9 cellular contexts compared by ENCODE assay signal in the genomic region with DNA sequence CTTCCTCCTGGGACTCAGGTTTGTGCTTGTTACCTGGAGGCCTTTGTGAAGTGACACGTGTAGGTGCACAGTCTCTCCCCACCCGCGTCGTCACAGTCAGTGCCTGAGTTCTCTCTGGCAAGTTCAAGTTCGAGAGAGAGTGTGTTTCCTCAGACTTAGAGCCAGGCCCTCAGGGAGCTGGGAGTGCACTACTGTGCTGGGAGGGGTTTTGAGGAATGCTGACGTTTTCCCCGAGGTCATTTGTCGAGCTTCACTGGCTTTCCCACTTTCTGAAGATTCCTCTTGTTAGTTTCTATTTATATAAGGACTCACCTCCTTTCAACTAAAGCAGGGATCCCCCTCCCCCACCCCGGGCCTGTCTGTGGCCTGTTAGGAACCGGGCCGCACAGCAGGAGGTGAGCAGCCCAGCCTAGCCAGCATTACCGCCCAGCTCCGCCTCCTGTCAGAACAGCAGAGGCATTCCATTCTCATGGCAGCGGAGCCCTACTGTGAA.
A peak's percentile ranks its signal among the peaks of the same experiment; 100 is the strongest.
DNase-seq lines count a peak whose midpoint lies in the region; ATAC-seq and TF ChIP-seq lines count a peak whose summit lies in the region.
"Had no signal": no experiment of that assay in that cellular context is flagged by ENCODE, and none has a peak within 500 bp of the region (broad histone marks: within the 10 kb centered on the region; RNA-seq: fewer than 3 reads in every experiment).

No MANE protein-coding gene starts in this region.

- no peak overlapping the region for H2BK120ac ChIP-seq in neuronal stem cell (ENCODE audit: low read depth, low read length)

- no peak overlapping the region for H3K4ac ChIP-seq in neuronal stem cell (ENCODE audit: low read length)

- peak overlapping the region; percentile 53 for H3K4me2 ChIP-seq in neuronal stem cell (ENCODE audit: insufficient read depth, low read length, poor library complexity, severe bottlenecking)

- H3K18ac ChIP-seq in neuronal stem cell (ENCODE audit: low read length): no peak overlapping the region

- no peak overlapping the region for H3K4me3 ChIP-seq in fibroblast of pulmonary artery (replicated peaks; ENCODE audit: low read depth, low read length)
- H3K4me3 ChIP-seq in neuronal stem cell (ENCODE audit: low read length in 2 of 2): peak overlapping the region; percentile 34 to 43

- no peak overlapping the region for H3K27ac ChIP-seq in RWPE1
- no peak overlapping the region for H3K27ac ChIP-seq in neuronal stem cell (replicated peaks; ENCODE audit: low read length)

- no peak overlapping the region for H4K8ac ChIP-seq in neuronal stem cell (ENCODE audit: low read depth, low read length)

- POLR2A ChIA-PET in RWPE1 (lab: Yijun Ruan, JAX; ENCODE audit: low non-redundant PET): no interaction called here

- H3K4me1 ChIP-seq in ES-I3 (ENCODE audit: insufficient read depth, low read length) (no peaks in the 10 kb centered on the region), neuronal stem cell (ENCODE audit: control insufficient read depth in 2 of 2, insufficient read depth in 1 of 2, low read depth in 1 of 2, low read length in 2 of 2) (peaks cover 11 to 18% of the 10 kb centered on the region in 2 donors)

- no peak for ATAC-seq in HG02588 (IDR thresholded peaks at IDR 0.05; ENCODE audit: unreplicated experiment)

- H3K9ac ChIP-seq in ES-I3 (ENCODE audit: low read depth, low read length) (peak overlapping the region; percentile 35; the same call in 1 of the 2 replicates), neuronal stem cell (ENCODE audit: low read depth, low read length, poor library complexity) (no peak overlapping the region)

- WGBS in neuronal stem cell (ENCODE audit: extremely low coverage in 2 of 2, insufficient read length in 2 of 2, insufficient replicate concordance in 1 of 2), 2 donors: no CpG with 5 or more reads among the region's 14 CpGs

- peak overlapping the region; percentile 13 for H2AFZ ChIP-seq in neuronal stem cell (ENCODE audit: low read length)

- H2BK12ac ChIP-seq in neuronal stem cell (ENCODE audit: low read length): no peak overlapping the region

- H3K79me1 ChIP-seq in neuronal stem cell (ENCODE audit: low read depth, low read length): no peaks in the 10 kb centered on the region

- CTCF ChIA-PET in RWPE1 (lab: Yijun Ruan, JAX): interaction anchor here (0.9 to 1.5 kb wide), 3 partner anchors 12 to 437 kb away, joined by 3 to 4 read pairs (median 3); no protein-coding TSS in a partner anchor

- H2BK15ac ChIP-seq in neuronal stem cell (ENCODE audit: low read length): no peak overlapping the region

- H3K9me3 ChIP-seq in ES-I3 (ENCODE audit: control insufficient read depth, insufficient read depth, low read length): no peaks in the 10 kb centered on the region
- peaks cover 0 to under 1% of the 10 kb centered on the region in 2 donors for H3K9me3 ChIP-seq in neuronal stem cell (replicated peaks in 1 of 2; ENCODE audit: control insufficient read depth in 2 of 2, insufficient read depth in 1 of 2, low read depth in 1 of 2, low read length in 2 of 2)

- TF ChIP-seq CTCF in RWPE1 (conservative IDR thresholded peaks at IDR 0.05; ENCODE audit: low read depth) (no peak), fibroblast of pulmonary artery (IDR thresholded peaks at IDR 0.05; ENCODE audit: low read length, missing control alignments) (no peak)

- peaks cover 0 to 2% (median 0%) of the 10 kb centered on the region in 3 experiments for H3K27me3 ChIP-seq in neuronal stem cell (ENCODE audit: control insufficient read depth in 3 of 3, insufficient read depth in 3 of 3, low read depth in 1 of 3, low read length in 3 of 3)

- no peak overlapping the region for H4K91ac ChIP-seq in neuronal stem cell (ENCODE audit: low read depth, low read length, poor library complexity)

- no peak overlapping the region for H2AK5ac ChIP-seq in neuronal stem cell (ENCODE audit: low read depth, low read length)

- no peak overlapping the region for H2BK5ac ChIP-seq in neuronal stem cell (ENCODE audit: low read length)

- H3K36me3 ChIP-seq in ES-I3 (ENCODE audit: insufficient read depth, low read length) (no peaks in the 10 kb centered on the region; the same call in 1 of the 2 replicates), neuronal stem cell (replicated peaks in 1 of 2; ENCODE audit: control insufficient read depth in 2 of 2, insufficient read depth in 2 of 2, low read length in 2 of 2) (no peaks in the 10 kb centered on the region)

- H3K23ac ChIP-seq in neuronal stem cell (ENCODE audit: low read depth, low read length, poor library complexity): no peak overlapping the region

- no peak overlapping the region for H3K14ac ChIP-seq in neuronal stem cell (ENCODE audit: low read length)

- peak; percentile 39 for DNase-seq in RWPE1 (ENCODE audit: low spot score)
- DNase-seq in fibroblast of pulmonary artery (ENCODE audit: low read depth): peak; percentile 10
- DNase-seq in neuronal stem cell (ENCODE audit: low spot score): peak; percentile 79
- no peak for DNase-seq in NCI-H1105 (lab: John Stamatoyannopoulos, UW)
- no peak for DNase-seq in OCI-M2 (lab: John Stamatoyannopoulos, UW; ENCODE audit: unreplicated experiment)
- DNase-seq in EL: no peak
- DNase-seq: GF-D8 had no signal

Comparison
In these comparisons a context has a peak if more than half of its experiments do, and no peak if none do; other contexts are left out.
1. DNase-seq: peak in RWPE1 (single experiment), fibroblast of pulmonary artery (single experiment) and neuronal stem cell (single experiment); none in NCI-H1105 (single experiment), OCI-M2 (single experiment) and EL (single experiment).